Comparison of ENCODE assay signal across 31 cellular contexts in the genomic region with DNA sequence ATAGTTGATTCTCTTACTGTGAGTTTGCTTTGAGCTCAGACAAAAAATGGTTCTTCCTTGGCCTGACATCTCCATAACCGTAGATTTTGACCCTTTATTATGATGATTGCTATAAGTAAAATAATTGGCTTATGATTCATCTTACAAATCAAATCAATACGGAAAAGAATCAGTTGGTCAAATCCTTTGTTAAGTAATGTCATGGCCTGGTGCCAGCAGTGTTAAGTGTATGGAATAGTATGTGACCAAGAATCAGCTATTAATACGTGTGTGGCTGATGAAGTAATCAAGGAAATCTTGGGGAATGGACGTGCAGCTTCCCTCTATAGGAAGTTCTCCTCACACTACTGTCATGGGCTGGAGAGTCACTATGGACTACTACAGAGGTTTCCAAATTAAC.
"Had no signal": no experiment of that assay in that cellular context is flagged by ENCODE, and none has a peak within 500 bp of the region (broad histone marks: within the 10 kb centered on the region; RNA-seq: fewer than 3 reads in every experiment).

No MANE protein-coding gene starts in this region.

- H3K9me3 ChIP-seq: adrenal gland, body of pancreas, breast epithelium had no signal

- H3K36me3 ChIP-seq: adrenal gland, brain microvascular endothelial cell, breast epithelium had no signal

- H3K27me3 ChIP-seq: adrenal gland, body of pancreas, brain microvascular endothelial cell, breast epithelium had no signal

- FAIRE-seq: astrocyte, colon, TTC549 had no signal

- H3K4me3 ChIP-seq: adrenal gland, body of pancreas, breast epithelium had no signal

- DNase-seq: activated B cell treated with CpG ODN at 0.5 μM for 24 hours; activated CD4-positive, alpha-beta memory T cell treated with anti-CD3 and anti-CD28 coated beads for 36 hours; activated CD4-positive, alpha-beta T cell treated with anti-CD3 and anti-CD28 coated beads for 4 hours; activated CD4-positive, alpha-beta T cell treated with anti-CD3 and anti-CD28 coated beads, Interleukin-2, amount 10 ng/mL, durations not matched to agents 24 days and 14 days; activated CD4-positive, alpha-beta T cell treated with anti-CD3 and anti-CD28 coated beads, Interleukin-2, amount 50 U/mL, for 1 hour; activated CD4-positive, alpha-beta T cell treated with anti-CD3 and anti-CD28 coated beads, Interleukin-2, amount 50 U/mL, for 4 hours; activated CD4-positive, CD25-positive, alpha-beta regulatory T cell treated with anti-CD3 and anti-CD28 coated beads, Interleukin-2, amount 50 U/mL, for 72 hours; activated CD8-positive, alpha-beta memory T cell treated with anti-CD3 and anti-CD28 coated beads, Interleukin-2, amount 50 U/mL, for 4 hours; activated CD8-positive, alpha-beta T cell treated with anti-CD3 and anti-CD28 coated beads for 36 hours; activated effector memory CD4-positive, alpha-beta T cell treated with anti-CD3 and anti-CD28 coated beads, Interleukin-2, amount 50 U/mL, for 16 hours; activated gamma-delta T cell treated with Interleukin-2 at 50 U/mL for 16 hours; activated naive CD4-positive, alpha-beta T cell; activated naive CD4-positive, alpha-beta T cell treated with anti-CD3 and anti-CD28 coated beads for 36 hours; activated naive CD4-positive, alpha-beta T cell treated with anti-CD3 and anti-CD28 coated beads, Interleukin-2, amount 50 U/mL, for 16 hours; activated naive CD8-positive, alpha-beta T cell treated with anti-CD3 and anti-CD28 coated beads for 36 hours; activated T-cell treated with anti-CD3 and anti-CD28 coated beads for 4 hours; activated T-cell treated with anti-CD3 and anti-CD28 coated beads, Interleukin-2, amount 50 U/mL, for 1 hour; activated T-cell treated with anti-CD3 and anti-CD28 coated beads, Interleukin-2, amount 50 U/mL, for 4 hours; activated T-cell treated with anti-CD3 and anti-CD28 coated beads, Interleukin-2, amount 50 U/mL, for 72 hours; adrenal gland; amniotic stem cell; aorta; body of pancreas; brain microvascular endothelial cell; central memory CD4-positive, alpha-beta T cell; T-helper 2 cell; T-helper 9 cell had no signal

- H3K4me1 ChIP-seq: adrenal gland, body of pancreas, breast epithelium had no signal
